14 cellular contexts compared by ENCODE assay signal in the genomic region with DNA sequence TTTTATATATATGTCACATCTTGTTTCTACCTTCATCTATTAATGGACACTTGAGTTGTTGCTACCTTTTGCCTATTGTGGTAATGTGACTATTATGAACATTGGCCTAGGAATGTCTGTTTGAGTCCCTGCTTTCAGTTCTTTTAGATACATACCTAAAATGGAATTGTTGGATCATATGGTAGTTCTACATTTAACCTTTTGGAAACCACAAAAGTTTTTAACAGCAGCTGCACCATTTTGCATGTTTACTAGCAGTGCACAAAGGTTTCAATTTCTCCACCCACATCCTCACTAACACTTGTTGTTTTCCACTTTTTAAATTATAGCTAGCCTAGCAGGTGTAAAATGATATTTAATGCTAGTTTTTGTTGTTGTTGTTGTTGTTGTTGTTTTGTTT.
A peak's percentile ranks its signal among the peaks of the same experiment; 100 is the strongest.
DNase-seq lines count a peak whose midpoint lies in the region; ATAC-seq, FAIRE-seq and TF ChIP-seq lines count a peak whose summit lies in the region.
"Had no signal": no experiment of that assay in that cellular context is flagged by ENCODE, and none has a peak within 500 bp of the region (broad histone marks: within the 10 kb centered on the region; RNA-seq: fewer than 3 reads in every experiment).

No MANE protein-coding gene starts in this region.

- no peaks in the 10 kb centered on the region for H3K27me3 Mint-ChIP-seq in astrocyte (ENCODE audit: low read depth, unreplicated experiment)
- no peaks in the 10 kb centered on the region for H3K27me3 Mint-ChIP-seq in T-helper 17 cell
- no peaks in the 10 kb centered on the region for H3K27me3 Mint-ChIP-seq in T-helper 2 cell treated with Interferon-gamma antibody and Interleukin-4, amounts not matched to agents 5 μg/mL and 100 μg/mL, for 36 hours (ENCODE audit: low read depth)
- H3K27me3 Mint-ChIP-seq: activated CD4-positive, alpha-beta T cell treated with anti-CD3 and anti-CD28 coated beads, Interleukin-2, amount 10 ng/mL, durations not matched to agents 24 days and 14 days had no signal

- H3K9me3 ChIP-seq in astrocyte (ENCODE audit: insufficient read depth, low read depth, low read length) (no peaks in the 10 kb centered on the region), breast epithelium (no peaks in the 10 kb centered on the region), T-helper 17 cell (ENCODE audit: control insufficient read depth, low read length, poor library complexity, severe bottlenecking) (no peaks in the 10 kb centered on the region)

- H3K27me3 ChIP-seq in astrocyte (ENCODE audit: insufficient read depth, low read length) = no peaks in the 10 kb centered on the region
- no peaks in the 10 kb centered on the region for H3K27me3 ChIP-seq in breast epithelium

- no peak overlapping the region for H2AFZ ChIP-seq in astrocyte (ENCODE audit: low read depth, low read length)

- ATAC-seq in GM18907 (IDR thresholded peaks at IDR 0.05; ENCODE audit: unreplicated experiment) (peak; percentile 51), GM21576 (IDR thresholded peaks at IDR 0.05; ENCODE audit: unreplicated experiment) (peak; percentile 64), HG03108 (IDR thresholded peaks at IDR 0.05; ENCODE audit: unreplicated experiment) (peak; percentile 59), T-helper 17 cell (no peak)

- H3K4me3 Mint-ChIP-seq in astrocyte (ENCODE audit: unreplicated experiment) = no peak overlapping the region
- H3K4me3 Mint-ChIP-seq in T-helper 17 cell = no peak overlapping the region
- no peak overlapping the region for H3K4me3 Mint-ChIP-seq in T-helper 2 cell treated with Interferon-gamma antibody and Interleukin-4, amounts not matched to agents 5 μg/mL and 100 μg/mL, for 36 hours
- H3K4me3 Mint-ChIP-seq: activated CD4-positive, alpha-beta T cell treated with anti-CD3 and anti-CD28 coated beads, Interleukin-2, amount 10 ng/mL, durations not matched to agents 24 days and 14 days had no signal

- intact Hi-C loops in breast epithelium (cut with DNase I; ENCODE audit: low total_unique reads) = no loop called here

- H3K4me1 Mint-ChIP-seq in astrocyte (ENCODE audit: low read depth, unreplicated experiment) = peaks cover 52% of the 10 kb centered on the region
- peaks cover 21% of the 10 kb centered on the region for H3K4me1 Mint-ChIP-seq in T-helper 17 cell
- H3K4me1 Mint-ChIP-seq in T-helper 2 cell treated with Interferon-gamma antibody and Interleukin-4, amounts not matched to agents 5 μg/mL and 100 μg/mL, for 36 hours (ENCODE audit: low read depth) = peaks cover 29% of the 10 kb centered on the region

- no peak for TF ChIP-seq POLR2A in breast epithelium (IDR thresholded peaks at IDR 0.05)

- H3K4me1 ChIP-seq in astrocyte (ENCODE audit: insufficient read depth, low read length) = peaks cover 40% of the 10 kb centered on the region
- H3K4me1 ChIP-seq in breast epithelium = no peaks in the 10 kb centered on the region

- TF ChIP-seq CTCF in astrocyte (IDR thresholded peaks at IDR 0.05; ENCODE audit: insufficient read depth, low read depth, low read length) = no peak
- TF ChIP-seq CTCF in breast epithelium (IDR thresholded peaks at IDR 0.05) = no peak

- no peaks in the 10 kb centered on the region for H4K20me1 ChIP-seq in astrocyte (ENCODE audit: insufficient read depth, low read length)

- H3K4me3 ChIP-seq in astrocyte (ENCODE audit: insufficient read depth, low read depth, low read length) (no peak overlapping the region), breast epithelium (no peak overlapping the region)

- H3K9ac ChIP-seq in astrocyte (ENCODE audit: low read length) = no peak overlapping the region
- H3K9ac ChIP-seq: KMS-11 had no signal

- H3K36me3 ChIP-seq in astrocyte (ENCODE audit: insufficient read depth, low read length) (no peaks in the 10 kb centered on the region), breast epithelium (no peaks in the 10 kb centered on the region)

- no peak overlapping the region for H3K27ac Mint-ChIP-seq in astrocyte (ENCODE audit: unreplicated experiment)
- no peak overlapping the region for H3K27ac Mint-ChIP-seq in T-helper 17 cell
- no peak overlapping the region for H3K27ac Mint-ChIP-seq in T-helper 2 cell treated with Interferon-gamma antibody and Interleukin-4, amounts not matched to agents 5 μg/mL and 100 μg/mL, for 36 hours

- H3K79me2 ChIP-seq in astrocyte (ENCODE audit: insufficient read depth, low read length) = peaks cover 16% of the 10 kb centered on the region

- H3K27ac ChIP-seq in astrocyte (ENCODE audit: low read depth, low read length) = no peak overlapping the region
- H3K27ac ChIP-seq in breast epithelium = no peak overlapping the region
- H3K27ac ChIP-seq: C4-2B, KMS-11 had no signal

- DNase-seq in astrocyte (ENCODE audit: low read depth) (peak; percentile 75), breast epithelium (ENCODE audit: low spot score in 2 of 2) (no peak), T-helper 17 cell (no peak), NCI-H345 (lab: John Stamatoyannopoulos, UW) (no peak)
- no peak for DNase-seq in T-helper 2 cell treated with Interferon-gamma antibody and Interleukin-4, amounts not matched to agents 5 μg/mL and 100 μg/mL, for 36 hours (ENCODE audit: low spot score)
- DNase-seq: activated CD4-positive, alpha-beta T cell treated with anti-CD3 and anti-CD28 coated beads, Interleukin-2, amount 10 ng/mL, durations not matched to agents 24 days and 14 days; activated effector memory CD4-positive, alpha-beta T cell treated with anti-CD3 and anti-CD28 coated beads, Interleukin-2, amount 50 U/mL, for 16 hours; NCI-H2107; occipital lobe had no signal

- peaks cover 10% of the 10 kb centered on the region for H3K36me3 Mint-ChIP-seq in astrocyte (ENCODE audit: low read depth, unreplicated experiment)
- no peaks in the 10 kb centered on the region for H3K36me3 Mint-ChIP-seq in T-helper 17 cell (ENCODE audit: low read depth)
- H3K36me3 Mint-ChIP-seq in T-helper 2 cell treated with Interferon-gamma antibody and Interleukin-4, amounts not matched to agents 5 μg/mL and 100 μg/mL, for 36 hours (ENCODE audit: low read depth) = peaks cover 6% of the 10 kb centered on the region

- no peak overlapping the region for H3K4me2 ChIP-seq in astrocyte (ENCODE audit: low read length)
- H3K4me2 ChIP-seq: KMS-11 had no signal

- FAIRE-seq in astrocyte (lab: Jason Lieb, UNC) = no peak

- no peaks in the 10 kb centered on the region for H3K9me3 Mint-ChIP-seq in astrocyte (ENCODE audit: unreplicated experiment)
- peaks cover 5% of the 10 kb centered on the region for H3K9me3 Mint-ChIP-seq in T-helper 2 cell treated with Interferon-gamma antibody and Interleukin-4, amounts not matched to agents 5 μg/mL and 100 μg/mL, for 36 hours
